In the genomic region with DNA sequence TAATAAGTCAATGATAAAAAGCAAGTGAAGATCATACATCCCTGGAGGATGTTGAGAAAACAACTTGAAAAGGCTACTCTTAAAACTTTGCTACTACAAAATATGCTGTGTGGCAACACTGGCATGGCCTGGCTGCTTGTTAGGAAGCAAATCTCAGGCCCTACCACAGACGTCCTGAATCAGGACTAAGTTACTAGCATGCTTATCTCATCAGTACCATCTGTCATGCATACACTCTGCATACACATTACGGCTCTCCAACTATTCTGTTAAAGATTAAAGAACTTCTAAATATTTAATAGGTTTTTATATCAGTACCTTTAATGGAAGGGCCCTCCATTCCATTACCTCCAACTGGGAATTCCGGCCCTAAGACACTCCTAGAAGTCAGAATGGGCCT, we compare ENCODE assay signal across 21 cellular contexts. TPM values are rescaled to one million over a fixed set of nuclear protein-coding genes. Genes with fewer than 3 reads are reported as not detected.
DNase-seq lines count a peak whose midpoint lies in the region; ATAC-seq, FAIRE-seq and TF ChIP-seq lines count a peak whose summit lies in the region.
"Had no signal": no experiment of that assay in that cellular context is flagged by ENCODE, and none has a peak within 500 bp of the region (broad histone marks: within the 10 kb centered on the region; RNA-seq: fewer than 3 reads in every experiment).

No MANE protein-coding gene starts in this region.

- DNase-seq in D341Med (ENCODE audit: low spot score) (peak; percentile 51), NCI-H524 (lab: John Stamatoyannopoulos, UW) (peak; percentile 27 to 65), amniotic epithelial cell (ENCODE audit: low read depth) (peak; percentile 30), pancreas (no peak), T-helper 17 cell (no peak)
- DNase-seq in stimulated activated CD4-positive, alpha-beta T cell treated with anti-CD3 and anti-CD28 coated beads, Interleukin-2, amount 100 ng/mL, for 48 hours, result no peak
- no peak for DNase-seq in activated CD4-positive, CD25-positive, alpha-beta regulatory T cell (lab: John Stamatoyannopoulos, UW)
- DNase-seq: CD8-positive, alpha-beta memory T cell; DND-41; IMR-90; MG63; NCI-H1092 treated with DMSO at 0.1 percent for 48 hours; NCI-H146; NCI-H2029 treated with DMSO at 0.1 percent for 48 hours; PC-9; SIG-M5 had no signal

- H3K27ac ChIP-seq in pancreas, result no peak overlapping the region
- H3K27ac ChIP-seq: BLaER1 treated with 17β-estradiol and CSF1 and Interleukin-3, amounts not matched to agents 10 nM and 100 nM; HL-60; PC-9; RWPE1 had no signal

- no peaks in the 10 kb centered on the region for H3K36me3 Mint-ChIP-seq in T-helper 17 cell (ENCODE audit: low read depth)

- 30 to 34% methylated on average over 3 of the region's 3 CpGs for WGBS in pancreas, 2 donors

- ATAC-seq in pancreas, result peak in 3 of 4 donors; percentile 40 to 61 (median 44)
- ATAC-seq in T-helper 17 cell, result no peak

- no peak overlapping the region for H3K4me3 ChIP-seq in pancreas
- H3K4me3 ChIP-seq: BLaER1 treated with 17β-estradiol and CSF1 and Interleukin-3, amounts not matched to agents 10 nM and 100 nM; MG63; PC-9 had no signal

- no peak overlapping the region for H3K4me3 Mint-ChIP-seq in T-helper 17 cell
- H3K4me3 Mint-ChIP-seq: CD8-positive, alpha-beta memory T cell had no signal

- H3K4me1 ChIP-seq in pancreas, result peaks cover 0 to 31% (median 11%) of the 10 kb centered on the region in 3 donors

- no peaks in the 10 kb centered on the region for H3K27me3 Mint-ChIP-seq in T-helper 17 cell
- H3K27me3 Mint-ChIP-seq: CD8-positive, alpha-beta memory T cell had no signal

- H3K27ac Mint-ChIP-seq in T-helper 17 cell, result no peak overlapping the region

- no peak for FAIRE-seq in pancreas (lab: Jason Lieb, UNC)
- FAIRE-seq: H54, HTR-8/SVneo had no signal

- no peak for TF ChIP-seq CTCF in pancreas (IDR thresholded peaks at IDR 0.05)

- H3K36me3 ChIP-seq in pancreas, result no peaks in the 10 kb centered on the region
- H3K36me3 ChIP-seq: MG63 had no signal

- intact Hi-C loops in pancreas (cut with DNase I), result no loop called here

- H3K27me3 ChIP-seq in pancreas, result no peaks in the 10 kb centered on the region
- H3K27me3 ChIP-seq: BLaER1 treated with 17β-estradiol and CSF1 and Interleukin-3, amounts not matched to agents 10 nM and 100 nM; MG63 had no signal

- H3K4me1 Mint-ChIP-seq in T-helper 17 cell, result peaks cover 11% of the 10 kb centered on the region

- H3K9me3 ChIP-seq in pancreas (no peaks in the 10 kb centered on the region), T-helper 17 cell (ENCODE audit: control insufficient read depth, low read length, poor library complexity, severe bottlenecking) (peaks cover under 1% of the 10 kb centered on the region)
- H3K9me3 ChIP-seq: MG63 had no signal

RNA-seq across cellular contexts. Expression of a gene that starts 8.2 kb away (rescaled TPM):
- total RNA-seq in pancreas, result 10 to 100 TPM; 19.1 to 45.1 (median 26.3) TPM
- polyA plus RNA-seq in pancreas, result 10 to 100 TPM; 19.8 to 25.6 TPM
- 10 to 100 TPM; 13.1 to 14.8 TPM for total RNA-seq in T-helper 17 cell

Comparison
In these comparisons a context has a peak if more than half of its experiments do, and no peak if none do; other contexts are left out.
1. DNase-seq: peak in D341Med (single experiment), NCI-H524 (2 of 2) and amniotic epithelial cell (single experiment); none in pancreas (0 of 6), T-helper 17 cell (0 of 3), stimulated activated CD4-positive, alpha-beta T cell treated with anti-CD3 and anti-CD28 coated beads, Interleukin-2, amount 100 ng/mL, for 48 hours (0 of 2) and activated CD4-positive, CD25-positive, alpha-beta regulatory T cell (0 of 4).